In genomic region chr20:480044-480443, GRCh38 we compare ENCODE assay signal across 21 cellular contexts.
"Had no signal": no experiment of that assay in that cellular context is flagged by ENCODE, and none has a peak within 500 bp of the region (broad histone marks: within the 10 kb centered on the region; RNA-seq: fewer than 3 reads in every experiment).

No MANE protein-coding gene starts in this region.

- H3K9ac ChIP-seq: parathyroid adenoma had no signal

- H3K27ac Mint-ChIP-seq: nephron progenitor cell; stimulated activated naive B cell treated with anti-CD40 and anti-IgM and Interleukin-4, amounts not matched to agents 10 μg/mL and 1 μg/mL and 100 μg/mL, for 72 hours; stimulated activated naive CD8-positive, alpha-beta T cell treated with anti-CD3 and anti-CD28 coated beads, Interleukin-15, amount 100 ng/mL, for 72 hours had no signal

- H3K9me3 ChIP-seq: esophagus muscularis mucosa, gastrocnemius medialis, psoas muscle, right lobe of liver, thoracic aorta had no signal

- H3K27me3 ChIP-seq: dorsolateral prefrontal cortex, esophagus muscularis mucosa, gastrocnemius medialis, right lobe of liver had no signal

- DNase-seq: cortex of kidney; dorsolateral prefrontal cortex; effector CD8-positive, alpha-beta T cell; gastrocnemius medialis; kidney; left cardiac atrium; left ventricle myocardium superior; mesendoderm; naive thymus-derived CD4-positive, alpha-beta T cell; nephron progenitor cell; psoas muscle; retina; right lobe of liver; stimulated activated CD4-positive, alpha-beta T cell treated with anti-CD3 and anti-CD28 coated beads, Interleukin-2, amount 100 ng/mL, for 24 hours; stimulated activated CD4-positive, alpha-beta T cell treated with anti-CD3 and anti-CD28 coated beads, Interleukin-4, amount 100 ng/mL, for 4 hours; stimulated activated naive B cell treated with anti-CD40 and anti-IgM and Interleukin-4, amounts not matched to agents 10 μg/mL and 1 μg/mL and 100 μg/mL, for 72 hours; stimulated activated naive CD8-positive, alpha-beta T cell treated with anti-CD3 and anti-CD28 coated beads, Interleukin-15, amount 100 ng/mL, for 72 hours had no signal

- H3K4me1 Mint-ChIP-seq: nephron progenitor cell had no signal

- H3K4me1 ChIP-seq: parathyroid adenoma had no signal

- ATAC-seq: gastrocnemius medialis; left cardiac atrium; left ventricle myocardium superior; naive thymus-derived CD4-positive, alpha-beta T cell; psoas muscle; right lobe of liver; stimulated activated naive B cell treated with anti-CD40 and anti-IgM and Interleukin-4, amounts not matched to agents 10 μg/mL and 1 μg/mL and 100 μg/mL, for 72 hours had no signal

- H3K27me3 Mint-ChIP-seq: naive thymus-derived CD4-positive, alpha-beta T cell; stimulated activated naive B cell treated with anti-CD40 and anti-IgM and Interleukin-4, amounts not matched to agents 10 μg/mL and 1 μg/mL and 100 μg/mL, for 72 hours; stimulated activated naive CD8-positive, alpha-beta T cell treated with anti-CD3 and anti-CD28 coated beads, Interleukin-15, amount 100 ng/mL, for 72 hours had no signal

- H3K79me2 ChIP-seq: parathyroid adenoma had no signal

- H2AFZ ChIP-seq: parathyroid adenoma had no signal

- H3K27ac ChIP-seq: esophagus muscularis mucosa, gastrocnemius medialis, parathyroid adenoma, psoas muscle, right lobe of liver, thoracic aorta had no signal

- H3K9me3 Mint-ChIP-seq: naive thymus-derived CD4-positive, alpha-beta T cell; nephron progenitor cell; stimulated activated naive B cell treated with anti-CD40 and anti-IgM and Interleukin-4, amounts not matched to agents 10 μg/mL and 1 μg/mL and 100 μg/mL, for 72 hours; stimulated activated naive CD8-positive, alpha-beta T cell treated with anti-CD3 and anti-CD28 coated beads, Interleukin-15, amount 100 ng/mL, for 72 hours had no signal

- H3K4me3 Mint-ChIP-seq: nephron progenitor cell; stimulated activated naive B cell treated with anti-CD40 and anti-IgM and Interleukin-4, amounts not matched to agents 10 μg/mL and 1 μg/mL and 100 μg/mL, for 72 hours; stimulated activated naive CD8-positive, alpha-beta T cell treated with anti-CD3 and anti-CD28 coated beads, Interleukin-15, amount 100 ng/mL, for 72 hours had no signal

- H3K4me3 ChIP-seq: dorsolateral prefrontal cortex, esophagus muscularis mucosa, gastrocnemius medialis, lung, psoas muscle, right lobe of liver, thoracic aorta had no signal
